Comparison of ENCODE assay signal across 1 cellular context in the genomic region with DNA sequence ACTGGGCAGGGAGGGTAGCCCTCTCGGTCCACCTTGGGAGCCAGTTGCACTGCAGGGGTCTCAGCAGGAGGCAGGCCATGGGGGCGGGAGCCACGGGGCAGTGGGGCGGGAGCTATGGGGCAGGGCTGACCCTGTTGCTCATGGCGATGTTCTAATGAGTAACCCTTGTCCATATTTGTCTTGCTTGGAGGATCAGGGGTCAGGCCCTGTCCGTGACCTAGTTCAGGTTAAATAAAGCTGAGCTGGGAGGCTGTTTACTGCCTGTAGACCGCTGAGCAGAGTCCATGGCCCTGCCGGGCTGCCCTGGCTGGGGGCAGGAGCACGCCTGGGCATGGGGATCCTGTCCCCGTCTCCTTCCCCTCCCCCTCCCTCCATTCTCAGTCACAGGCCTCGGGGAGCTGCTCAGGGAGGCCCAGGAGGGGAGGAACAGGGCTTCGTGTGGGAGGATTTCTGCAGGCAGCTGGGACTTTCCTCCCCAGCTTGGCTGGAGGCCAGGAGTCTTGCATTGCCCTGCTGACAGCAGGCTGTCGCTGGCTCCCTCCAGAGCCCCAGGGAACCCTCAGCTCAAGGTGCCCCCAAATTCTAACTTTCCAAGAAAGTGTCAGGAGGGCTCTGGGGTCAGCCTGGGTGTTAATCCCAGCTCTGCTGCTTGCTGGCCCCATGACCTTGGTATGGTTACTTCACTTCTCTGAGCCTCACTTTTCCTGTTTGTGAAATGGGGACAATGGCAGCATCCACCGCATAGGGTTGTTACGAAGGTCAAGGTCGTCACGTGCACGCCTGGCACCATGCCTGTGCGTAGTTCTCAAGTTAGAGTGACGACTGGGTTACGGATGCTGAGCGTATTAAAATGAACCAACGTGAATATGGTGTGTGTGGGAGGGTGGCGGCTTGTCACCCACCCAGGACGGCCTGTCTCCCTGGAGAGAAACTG.
TF ChIP-seq lines count a peak whose summit lies in the region.

No MANE protein-coding gene starts in this region.

TF ChIP-seq in HepG2, 621 proteins besides CTCF, POLR2A, EP300 and RAD21 (continued from another document and continues in another):
- TF ChIP-seq, protein P1, sequence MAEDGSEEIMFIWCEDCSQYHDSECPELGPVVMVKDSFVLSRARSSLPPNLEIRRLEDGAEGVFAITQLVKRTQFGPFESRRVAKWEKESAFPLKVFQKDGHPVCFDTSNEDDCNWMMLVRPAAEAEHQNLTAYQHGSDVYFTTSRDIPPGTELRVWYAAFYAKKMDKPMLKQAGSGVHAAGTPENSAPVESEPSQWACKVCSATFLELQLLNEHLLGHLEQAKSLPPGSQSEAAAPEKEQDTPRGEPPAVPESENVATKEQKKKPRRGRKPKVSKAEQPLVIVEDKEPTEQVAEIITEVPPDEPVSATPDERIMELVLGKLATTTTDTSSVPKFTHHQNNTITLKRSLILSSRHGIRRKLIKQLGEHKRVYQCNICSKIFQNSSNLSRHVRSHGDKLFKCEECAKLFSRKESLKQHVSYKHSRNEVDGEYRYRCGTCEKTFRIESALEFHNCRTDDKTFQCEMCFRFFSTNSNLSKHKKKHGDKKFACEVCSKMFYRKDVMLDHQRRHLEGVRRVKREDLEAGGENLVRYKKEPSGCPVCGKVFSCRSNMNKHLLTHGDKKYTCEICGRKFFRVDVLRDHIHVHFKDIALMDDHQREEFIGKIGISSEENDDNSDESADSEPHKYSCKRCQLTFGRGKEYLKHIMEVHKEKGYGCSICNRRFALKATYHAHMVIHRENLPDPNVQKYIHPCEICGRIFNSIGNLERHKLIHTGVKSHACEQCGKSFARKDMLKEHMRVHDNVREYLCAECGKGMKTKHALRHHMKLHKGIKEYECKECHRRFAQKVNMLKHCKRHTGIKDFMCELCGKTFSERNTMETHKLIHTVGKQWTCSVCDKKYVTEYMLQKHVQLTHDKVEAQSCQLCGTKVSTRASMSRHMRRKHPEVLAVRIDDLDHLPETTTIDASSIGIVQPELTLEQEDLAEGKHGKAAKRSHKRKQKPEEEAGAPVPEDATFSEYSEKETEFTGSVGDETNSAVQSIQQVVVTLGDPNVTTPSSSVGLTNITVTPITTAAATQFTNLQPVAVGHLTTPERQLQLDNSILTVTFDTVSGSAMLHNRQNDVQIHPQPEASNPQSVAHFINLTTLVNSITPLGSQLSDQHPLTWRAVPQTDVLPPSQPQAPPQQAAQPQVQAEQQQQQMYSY (CRISPR knock-in tag; IDR thresholded peaks at IDR 0.05) = no peak
- peak; percentile 82 for TF ChIP-seq ZNF333 (CRISPR knock-in tag; IDR thresholded peaks at IDR 0.05; ENCODE audit: borderline replicate concordance)
- TF ChIP-seq ZNF549 (CRISPR knock-in tag; IDR thresholded peaks at IDR 0.05) = no peak
- no peak for TF ChIP-seq ZNF101 (CRISPR knock-in tag; IDR thresholded peaks at IDR 0.05; ENCODE audit: borderline replicate concordance, low read depth)
- peak; percentile 18; the same call in 1 of the 2 replicates for TF ChIP-seq ZNF264 (CRISPR knock-in tag; IDR thresholded peaks at IDR 0.05)
- no peak for TF ChIP-seq NFE2L1 (CRISPR knock-in tag; IDR thresholded peaks at IDR 0.05; ENCODE audit: borderline replicate concordance)
- TF ChIP-seq, protein P2, sequence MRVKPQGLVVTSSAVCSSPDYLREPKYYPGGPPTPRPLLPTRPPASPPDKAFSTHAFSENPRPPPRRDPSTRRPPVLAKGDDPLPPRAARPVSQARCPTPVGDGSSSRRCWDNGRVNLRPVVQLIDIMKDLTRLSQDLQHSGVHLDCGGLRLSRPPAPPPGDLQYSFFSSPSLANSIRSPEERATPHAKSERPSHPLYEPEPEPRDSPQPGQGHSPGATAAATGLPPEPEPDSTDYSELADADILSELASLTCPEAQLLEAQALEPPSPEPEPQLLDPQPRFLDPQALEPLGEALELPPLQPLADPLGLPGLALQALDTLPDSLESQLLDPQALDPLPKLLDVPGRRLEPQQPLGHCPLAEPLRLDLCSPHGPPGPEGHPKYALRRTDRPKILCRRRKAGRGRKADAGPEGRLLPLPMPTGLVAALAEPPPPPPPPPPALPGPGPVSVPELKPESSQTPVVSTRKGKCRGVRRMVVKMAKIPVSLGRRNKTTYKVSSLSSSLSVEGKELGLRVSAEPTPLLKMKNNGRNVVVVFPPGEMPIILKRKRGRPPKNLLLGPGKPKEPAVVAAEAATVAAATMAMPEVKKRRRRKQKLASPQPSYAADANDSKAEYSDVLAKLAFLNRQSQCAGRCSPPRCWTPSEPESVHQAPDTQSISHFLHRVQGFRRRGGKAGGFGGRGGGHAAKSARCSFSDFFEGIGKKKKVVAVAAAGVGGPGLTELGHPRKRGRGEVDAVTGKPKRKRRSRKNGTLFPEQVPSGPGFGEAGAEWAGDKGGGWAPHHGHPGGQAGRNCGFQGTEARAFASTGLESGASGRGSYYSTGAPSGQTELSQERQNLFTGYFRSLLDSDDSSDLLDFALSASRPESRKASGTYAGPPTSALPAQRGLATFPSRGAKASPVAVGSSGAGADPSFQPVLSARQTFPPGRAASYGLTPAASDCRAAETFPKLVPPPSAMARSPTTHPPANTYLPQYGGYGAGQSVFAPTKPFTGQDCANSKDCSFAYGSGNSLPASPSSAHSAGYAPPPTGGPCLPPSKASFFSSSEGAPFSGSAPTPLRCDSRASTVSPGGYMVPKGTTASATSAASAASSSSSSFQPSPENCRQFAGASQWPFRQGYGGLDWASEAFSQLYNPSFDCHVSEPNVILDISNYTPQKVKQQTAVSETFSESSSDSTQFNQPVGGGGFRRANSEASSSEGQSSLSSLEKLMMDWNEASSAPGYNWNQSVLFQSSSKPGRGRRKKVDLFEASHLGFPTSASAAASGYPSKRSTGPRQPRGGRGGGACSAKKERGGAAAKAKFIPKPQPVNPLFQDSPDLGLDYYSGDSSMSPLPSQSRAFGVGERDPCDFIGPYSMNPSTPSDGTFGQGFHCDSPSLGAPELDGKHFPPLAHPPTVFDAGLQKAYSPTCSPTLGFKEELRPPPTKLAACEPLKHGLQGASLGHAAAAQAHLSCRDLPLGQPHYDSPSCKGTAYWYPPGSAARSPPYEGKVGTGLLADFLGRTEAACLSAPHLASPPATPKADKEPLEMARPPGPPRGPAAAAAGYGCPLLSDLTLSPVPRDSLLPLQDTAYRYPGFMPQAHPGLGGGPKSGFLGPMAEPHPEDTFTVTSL (CRISPR knock-in tag; IDR thresholded peaks at IDR 0.05; ENCODE audit: borderline replicate concordance) = peak; percentile 94
- no peak for TF ChIP-seq ZNF446 (CRISPR knock-in tag; IDR thresholded peaks at IDR 0.05)
- no peak; the same call in none of the 2 replicates for TF ChIP-seq TGIF2 (CRISPR knock-in tag; IDR thresholded peaks at IDR 0.05)
- peak; percentile 89; the same call in 1 of the 2 replicates for TF ChIP-seq NAIF1 (CRISPR knock-in tag; IDR thresholded peaks at IDR 0.05; ENCODE audit: borderline replicate concordance)
- no peak for TF ChIP-seq CBX2 (IDR thresholded peaks at IDR 0.05; ENCODE audit: low read depth, low read length)
- no peak for TF ChIP-seq CBX2 (CRISPR knock-in tag; IDR thresholded peaks at IDR 0.05; ENCODE audit: low read depth)
- no peak for TF ChIP-seq ATAD3A (CRISPR knock-in tag; IDR thresholded peaks at IDR 0.05)
- TF ChIP-seq, protein P3, sequence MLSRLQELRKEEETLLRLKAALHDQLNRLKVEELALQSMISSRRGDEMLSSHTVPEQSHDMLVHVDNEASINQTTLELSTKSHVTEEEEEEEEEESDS (CRISPR knock-in tag; IDR thresholded peaks at IDR 0.05; ENCODE audit: borderline replicate concordance) = peak; percentile 42; the same call in 1 of the 2 replicates
- TF ChIP-seq, protein P4, sequence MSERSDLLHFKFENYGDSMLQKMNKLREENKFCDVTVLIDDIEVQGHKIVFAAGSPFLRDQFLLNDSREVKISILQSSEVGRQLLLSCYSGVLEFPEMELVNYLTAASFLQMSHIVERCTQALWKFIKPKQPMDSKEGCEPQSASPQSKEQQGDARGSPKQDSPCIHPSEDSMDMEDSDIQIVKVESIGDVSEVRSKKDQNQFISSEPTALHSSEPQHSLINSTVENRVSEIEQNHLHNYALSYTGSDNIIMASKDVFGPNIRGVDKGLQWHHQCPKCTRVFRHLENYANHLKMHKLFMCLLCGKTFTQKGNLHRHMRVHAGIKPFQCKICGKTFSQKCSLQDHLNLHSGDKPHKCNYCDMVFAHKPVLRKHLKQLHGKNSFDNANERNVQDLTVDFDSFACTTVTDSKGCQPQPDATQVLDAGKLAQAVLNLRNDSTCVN (CRISPR knock-in tag; IDR thresholded peaks at IDR 0.05; ENCODE audit: borderline replicate concordance) = peak; percentile 61
- peak; percentile 16; the same call in 1 of the 2 replicates for TF ChIP-seq CBX5 (CRISPR knock-in tag; IDR thresholded peaks at IDR 0.05; ENCODE audit: borderline replicate concordance)
- peak; percentile 64 for TF ChIP-seq CEBPG (CRISPR knock-in tag; IDR thresholded peaks at IDR 0.05)
- TF ChIP-seq, protein P5, sequence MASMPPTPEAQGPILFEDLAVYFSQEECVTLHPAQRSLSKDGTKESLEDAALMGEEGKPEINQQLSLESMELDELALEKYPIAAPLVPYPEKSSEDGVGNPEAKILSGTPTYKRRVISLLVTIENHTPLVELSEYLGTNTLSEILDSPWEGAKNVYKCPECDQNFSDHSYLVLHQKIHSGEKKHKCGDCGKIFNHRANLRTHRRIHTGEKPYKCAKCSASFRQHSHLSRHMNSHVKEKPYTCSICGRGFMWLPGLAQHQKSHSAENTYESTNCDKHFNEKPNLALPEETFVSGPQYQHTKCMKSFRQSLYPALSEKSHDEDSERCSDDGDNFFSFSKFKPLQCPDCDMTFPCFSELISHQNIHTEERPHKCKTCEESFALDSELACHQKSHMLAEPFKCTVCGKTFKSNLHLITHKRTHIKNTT (CRISPR knock-in tag; IDR thresholded peaks at IDR 0.05) = no peak; the same call in 1 of the 2 replicates
- TF ChIP-seq ZNF678 (CRISPR knock-in tag; IDR thresholded peaks at IDR 0.05) = peak; percentile 17; the same call in 1 of the 2 replicates
- TF ChIP-seq ZNF879 (CRISPR knock-in tag; IDR thresholded peaks at IDR 0.05) = 0 out of 2 replicates have a peak, but pooled peaks have one; percentile 47
- peak; percentile 99 for TF ChIP-seq ZNF746 (CRISPR knock-in tag; IDR thresholded peaks at IDR 0.05)
- no peak; the same call in none of the 2 replicates for TF ChIP-seq ZNF878 (CRISPR knock-in tag; IDR thresholded peaks at IDR 0.05)
- TF ChIP-seq ZNF331 (CRISPR knock-in tag; IDR thresholded peaks at IDR 0.05) = peak; percentile 81
- TF ChIP-seq SRSF4 (IDR thresholded peaks at IDR 0.05; ENCODE audit: low read depth, low read length, poor library complexity, severe bottlenecking) = no peak
- TF ChIP-seq FOXK1 (CRISPR knock-in tag; IDR thresholded peaks at IDR 0.05; ENCODE audit: borderline replicate concordance, low read depth) = peak; percentile 92
- peak; percentile 94 for TF ChIP-seq MIXL1 (CRISPR knock-in tag; IDR thresholded peaks at IDR 0.05)
- TF ChIP-seq ZNF768 (CRISPR knock-in tag; IDR thresholded peaks at IDR 0.05) = peak; percentile 45; the same call in 1 of the 2 replicates
- no peak; the same call in 1 of the 2 replicates for TF ChIP-seq ZNF557 (CRISPR knock-in tag; IDR thresholded peaks at IDR 0.05)
- peak; percentile 68 for TF ChIP-seq ZNF619 (CRISPR knock-in tag; IDR thresholded peaks at IDR 0.05)
- TF ChIP-seq DMAP1 (CRISPR knock-in tag; IDR thresholded peaks at IDR 0.05) = peak; percentile 95
- peak; percentile 56; the same call in 1 of the 2 replicates for TF ChIP-seq BORCS8-MEF2B (CRISPR knock-in tag; IDR thresholded peaks at IDR 0.05)
- no peak for TF ChIP-seq ARHGAP35 (CRISPR knock-in tag; IDR thresholded peaks at IDR 0.05; ENCODE audit: borderline replicate concordance)
- peak; percentile 63; the same call in 1 of the 2 replicates for TF ChIP-seq ZNF143 (CRISPR knock-in tag; IDR thresholded peaks at IDR 0.05)
- peak; percentile 97 for TF ChIP-seq KDM3A (CRISPR knock-in tag; IDR thresholded peaks at IDR 0.05; ENCODE audit: low read depth)
- TF ChIP-seq REL (CRISPR knock-in tag; conservative IDR thresholded peaks at IDR 0.05) = peak; percentile 70; the same call in 1 of the 2 replicates
- TF ChIP-seq ZNF274 (CRISPR knock-in tag; IDR thresholded peaks at IDR 0.05) = no peak; the same call in 1 of the 2 replicates
- TF ChIP-seq CC2D1A (CRISPR knock-in tag; IDR thresholded peaks at IDR 0.05) = 0 out of 2 replicates have a peak, but pooled peaks have one; percentile 60
- no peak for TF ChIP-seq HDAC6 (IDR thresholded peaks at IDR 0.05; ENCODE audit: low read depth, low read length)
- peak; percentile 77; the same call in 1 of the 2 replicates for TF ChIP-seq ZNF788 (CRISPR knock-in tag; IDR thresholded peaks at IDR 0.05; ENCODE audit: borderline replicate concordance)
- peak; percentile 52 for TF ChIP-seq ZNF543 (CRISPR knock-in tag; IDR thresholded peaks at IDR 0.05)
- TF ChIP-seq, protein P6, sequence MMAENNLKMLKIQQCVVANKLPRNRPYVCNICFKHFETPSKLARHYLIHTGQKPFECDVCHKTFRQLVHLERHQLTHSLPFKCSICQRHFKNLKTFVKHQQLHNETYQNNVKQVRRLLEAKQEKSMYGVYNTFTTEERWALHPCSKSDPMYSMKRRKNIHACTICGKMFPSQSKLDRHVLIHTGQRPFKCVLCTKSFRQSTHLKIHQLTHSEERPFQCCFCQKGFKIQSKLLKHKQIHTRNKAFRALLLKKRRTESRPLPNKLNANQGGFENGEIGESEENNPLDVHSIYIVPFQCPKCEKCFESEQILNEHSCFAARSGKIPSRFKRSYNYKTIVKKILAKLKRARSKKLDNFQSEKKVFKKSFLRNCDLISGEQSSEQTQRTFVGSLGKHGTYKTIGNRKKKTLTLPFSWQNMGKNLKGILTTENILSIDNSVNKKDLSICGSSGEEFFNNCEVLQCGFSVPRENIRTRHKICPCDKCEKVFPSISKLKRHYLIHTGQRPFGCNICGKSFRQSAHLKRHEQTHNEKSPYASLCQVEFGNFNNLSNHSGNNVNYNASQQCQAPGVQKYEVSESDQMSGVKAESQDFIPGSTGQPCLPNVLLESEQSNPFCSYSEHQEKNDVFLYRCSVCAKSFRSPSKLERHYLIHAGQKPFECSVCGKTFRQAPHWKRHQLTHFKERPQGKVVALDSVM (CRISPR knock-in tag; IDR thresholded peaks at IDR 0.05) = peak; percentile 99
- no peak; the same call in 1 of the 2 replicates for TF ChIP-seq KLF15 (CRISPR knock-in tag; IDR thresholded peaks at IDR 0.05; ENCODE audit: borderline replicate concordance)
- TF ChIP-seq DNMT3B (CRISPR knock-in tag; conservative IDR thresholded peaks at IDR 0.05) = no peak; the same call in 1 of the 2 replicates
- TF ChIP-seq, protein P7, sequence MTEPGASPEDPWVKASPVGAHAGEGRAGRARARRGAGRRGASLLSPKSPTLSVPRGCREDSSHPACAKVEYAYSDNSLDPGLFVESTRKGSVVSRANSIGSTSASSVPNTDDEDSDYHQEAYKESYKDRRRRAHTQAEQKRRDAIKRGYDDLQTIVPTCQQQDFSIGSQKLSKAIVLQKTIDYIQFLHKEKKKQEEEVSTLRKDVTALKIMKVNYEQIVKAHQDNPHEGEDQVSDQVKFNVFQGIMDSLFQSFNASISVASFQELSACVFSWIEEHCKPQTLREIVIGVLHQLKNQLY (CRISPR knock-in tag; IDR thresholded peaks at IDR 0.05) = peak; percentile 95
- peak; percentile 60; the same call in 1 of the 2 replicates for TF ChIP-seq ZNF354B (CRISPR knock-in tag; IDR thresholded peaks at IDR 0.05)
- TF ChIP-seq ZNF256 (CRISPR knock-in tag; conservative IDR thresholded peaks at IDR 0.05) = no peak; the same call in 1 of the 2 replicates
- TF ChIP-seq THAP11 (CRISPR knock-in tag; IDR thresholded peaks at IDR 0.05) = peak; percentile 78
- TF ChIP-seq ZNF292 (CRISPR knock-in tag; IDR thresholded peaks at IDR 0.05; ENCODE audit: borderline replicate concordance, low read depth) = peak; percentile 92; the same call in 1 of the 2 replicates
- no peak for TF ChIP-seq SETDB1 (CRISPR knock-in tag; IDR thresholded peaks at IDR 0.05; ENCODE audit: borderline replicate concordance)
- TF ChIP-seq ZNF724P (CRISPR knock-in tag; IDR thresholded peaks at IDR 0.05; ENCODE audit: borderline replicate concordance) = 0 out of 2 replicates have a peak, but pooled peaks have one; percentile 4
